Comparison of ENCODE assay signal across 1 cellular context in the genomic region with DNA sequence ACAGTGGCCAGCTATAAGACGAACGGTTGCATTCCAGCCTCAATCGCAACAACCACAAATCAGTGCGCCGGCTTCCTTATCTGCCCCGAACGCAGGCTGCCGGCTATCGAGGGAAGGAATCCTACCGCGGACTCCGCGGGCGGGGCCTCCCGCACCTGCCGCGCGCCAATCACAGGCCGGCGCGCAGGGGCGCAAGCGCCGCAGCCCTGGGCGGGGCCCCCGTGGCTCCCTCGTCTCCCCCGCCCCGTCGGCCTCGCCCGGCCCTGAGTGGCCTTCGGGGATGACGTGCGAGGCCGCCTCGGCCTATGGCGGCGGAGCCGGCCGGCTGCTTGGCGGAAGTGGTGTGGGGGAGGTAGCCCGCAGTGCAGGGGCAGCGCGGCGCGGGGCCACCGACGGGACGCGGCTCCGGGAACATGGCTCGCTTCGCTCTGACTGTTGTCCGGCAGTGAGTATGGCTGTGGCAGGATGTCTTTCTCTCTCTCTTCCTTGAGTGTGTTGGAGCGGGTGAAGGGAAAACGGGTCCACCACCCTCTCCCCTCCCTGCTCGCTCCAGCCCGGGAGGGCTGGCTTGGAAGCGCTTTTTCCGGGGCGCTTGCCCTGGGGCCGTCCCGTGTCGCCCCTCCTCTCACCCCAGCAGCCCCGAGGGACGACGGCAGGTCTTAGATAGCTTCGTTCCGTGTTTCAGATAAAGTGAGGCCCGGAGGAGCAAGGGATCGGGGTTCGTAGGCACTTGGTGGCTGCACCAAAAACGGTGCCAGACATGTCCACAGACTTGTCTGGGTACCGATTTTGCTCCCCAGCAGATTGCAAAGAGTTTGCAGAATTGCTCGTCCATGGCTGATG.
TF ChIP-seq lines count a peak whose summit lies in the region.

A gene with protein sequence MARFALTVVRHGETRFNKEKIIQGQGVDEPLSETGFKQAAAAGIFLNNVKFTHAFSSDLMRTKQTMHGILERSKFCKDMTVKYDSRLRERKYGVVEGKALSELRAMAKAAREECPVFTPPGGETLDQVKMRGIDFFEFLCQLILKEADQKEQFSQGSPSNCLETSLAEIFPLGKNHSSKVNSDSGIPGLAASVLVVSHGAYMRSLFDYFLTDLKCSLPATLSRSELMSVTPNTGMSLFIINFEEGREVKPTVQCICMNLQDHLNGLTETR (plus strand): TSS at position 355 of the 843 bp plus-strand sequence. CDS start 59 bp downstream, at position 414.

TF ChIP-seq in SK-N-SH, 30 proteins besides CTCF, POLR2A, EP300 and RAD21 (continued from another document):
- TF ChIP-seq NFIC (IDR thresholded peaks at IDR 0.05; ENCODE audit: borderline replicate concordance) (no peak), FOXM1 (IDR thresholded peaks at IDR 0.05; ENCODE audit: low read depth) (no peak)
